In genomic region chr15:72740202-72740601, GRCh38 we compare ENCODE assay signal across 13 cellular contexts. TPM values are rescaled to one million over a fixed set of nuclear protein-coding genes. Genes with fewer than 3 reads are reported as not detected.
A peak's percentile ranks its signal among the peaks of the same experiment; 100 is the strongest.
DNase-seq lines count a peak whose midpoint lies in the region; ATAC-seq and TF ChIP-seq lines count a peak whose summit lies in the region.
"Had no signal": no experiment of that assay in that cellular context is flagged by ENCODE, and none has a peak within 500 bp of the region (broad histone marks: within the 10 kb centered on the region; RNA-seq: fewer than 3 reads in every experiment).

No MANE protein-coding gene starts in this region.

- POLR2A ChIA-PET in PC-3 (lab: Charles Lee; ENCODE audit: unreplicated experiment) = no interaction called here

- H3K9me3 Mint-ChIP-seq in CD14-positive monocyte = no peaks in the 10 kb centered on the region

- H3K27me3 Mint-ChIP-seq in CD14-positive monocyte (ENCODE audit: low read depth in 3 of 3) = no peaks in the 10 kb centered on the region

- H3K27ac Mint-ChIP-seq in CD14-positive monocyte = no peak overlapping the region

- peak overlapping the region; percentile 25 for H3K27ac ChIP-seq in effector memory CD4-positive, alpha-beta T cell (ENCODE audit: insufficient read depth, low read length, poor library complexity, severe bottlenecking)
- H3K27ac ChIP-seq in PC-3 (ENCODE audit: low read length) = no peak overlapping the region
- H3K27ac ChIP-seq in prostate gland = no peak overlapping the region

- H3K27me3 ChIP-seq in effector memory CD4-positive, alpha-beta T cell (replicated peaks; ENCODE audit: control insufficient read depth, insufficient read depth, low read length, poor library complexity, severe bottlenecking) = no peaks in the 10 kb centered on the region
- H3K27me3 ChIP-seq in PC-3 (ENCODE audit: low read length) (no peaks in the 10 kb centered on the region), prostate gland (replicated peaks; ENCODE audit: insufficient read depth) (no peaks in the 10 kb centered on the region)

- H3K79me2 ChIP-seq in PC-3 (ENCODE audit: low read length) = no peaks in the 10 kb centered on the region

- ATAC-seq in GM21367 (IDR thresholded peaks at IDR 0.05; ENCODE audit: unreplicated experiment) = peak; percentile 70
- ATAC-seq in HG03558 (IDR thresholded peaks at IDR 0.05; ENCODE audit: extremely low read depth, unreplicated experiment) = peak; percentile 80
- no peak for ATAC-seq in PC-3

- DNase-seq in GM13977 (ENCODE audit: low spot score) = peak; percentile 56
- no peak for DNase-seq in effector memory CD4-positive, alpha-beta T cell
- no peak for DNase-seq in CD14-positive monocyte (ENCODE audit: low spot score)
- no peak for DNase-seq in foreskin melanocyte
- no peak for DNase-seq in PC-3
- DNase-seq in prostate gland (ENCODE audit: low spot score) = no peak
- DNase-seq: amygdala, GDM1, mesendoderm had no signal

- intact Hi-C loops in CD14-positive monocyte (cut with micrococcal nuclease) (no loop called here), PC-3 (cut with micrococcal nuclease) (no loop called here), prostate gland (cut with DNase I) (no loop called here)

- H3K9ac ChIP-seq in PC-3 (ENCODE audit: low read length) = no peak overlapping the region

- H3K4me3 ChIP-seq in effector memory CD4-positive, alpha-beta T cell (ENCODE audit: insufficient read depth, low read depth, low read length, poor library complexity, severe bottlenecking) = no peak overlapping the region
- H3K4me3 ChIP-seq in PC-3 (ENCODE audit: low read length) = no peak overlapping the region
- H3K4me3 ChIP-seq in prostate gland = no peak overlapping the region

- H3K36me3 ChIP-seq in effector memory CD4-positive, alpha-beta T cell (ENCODE audit: control insufficient read depth, insufficient read depth, low read length) = peaks cover 20% of the 10 kb centered on the region
- H3K36me3 ChIP-seq in PC-3 (ENCODE audit: low read depth, low read length) (peaks cover 13% of the 10 kb centered on the region), prostate gland (peaks cover 0 to 6% of the 10 kb centered on the region in 2 donors)

- no peaks in the 10 kb centered on the region for H3F3A ChIP-seq in PC-3 (ENCODE audit: low read length, unreplicated experiment)

- H2AFZ ChIP-seq in PC-3 (ENCODE audit: low read length) = no peak overlapping the region

- H3K4me3 Mint-ChIP-seq in CD14-positive monocyte = no peak overlapping the region

- peaks cover 10% of the 10 kb centered on the region for H3K4me1 ChIP-seq in effector memory CD4-positive, alpha-beta T cell (ENCODE audit: control insufficient read depth, insufficient read depth, low read length, poor library complexity, severe bottlenecking)
- H3K4me1 ChIP-seq in PC-3 (ENCODE audit: insufficient read depth, low read length) (0 out of 2 replicates have a peak, but pooled peaks cover 5% of the 10 kb centered on the region), prostate gland (replicated peaks) (no peaks in the 10 kb centered on the region)

- WGBS in prostate gland = 94% methylated on average over 1 of the region's 1 CpG

- H3K36me3 Mint-ChIP-seq in CD14-positive monocyte = peaks cover 63 to 70% of the 10 kb centered on the region in 2 donors

- no peak for TF ChIP-seq CTCF in GM13977 (IDR thresholded peaks at IDR 0.05; ENCODE audit: extremely low read depth, insufficient read depth, missing control alignments)
- TF ChIP-seq CTCF in CD14-positive monocyte (IDR thresholded peaks at IDR 0.05) = no peak
- TF ChIP-seq CTCF in PC-3 (conservative IDR thresholded peaks at IDR 0.05; ENCODE audit: low read depth, low read length) = no peak
- no peak for TF ChIP-seq CTCF in prostate gland (IDR thresholded peaks at IDR 0.05)

- no peaks in the 10 kb centered on the region for H3K9me3 ChIP-seq in effector memory CD4-positive, alpha-beta T cell (ENCODE audit: control insufficient read depth, low read length)
- no peaks in the 10 kb centered on the region for H3K9me3 ChIP-seq in PC-3 (ENCODE audit: low read length)
- H3K9me3 ChIP-seq in prostate gland = no peaks in the 10 kb centered on the region

- no peak overlapping the region for H3K4me2 ChIP-seq in PC-3 (ENCODE audit: low read length)

- BruUV-seq in PC-3 (replicated peaks; lab: Mats Ljungman, UMichigan) = no TSS peak

- CTCF ChIA-PET in PC-3 (lab: Charles Lee) = no interaction called here

- no peaks in the 10 kb centered on the region for H3K9me2 ChIP-seq in PC-3 (replicated peaks; ENCODE audit: low read length)

- no peaks in the 10 kb centered on the region for H4K20me1 ChIP-seq in PC-3 (ENCODE audit: low read length)

- in situ Hi-C loops in GM13977 (cut with MboI; ENCODE audit: low pct_unique_long_range_greater_than_20kb, low sequenced_read_pairs, unreplicated experiment) = no loop called here

- peaks cover 17% of the 10 kb centered on the region for H3K4me1 Mint-ChIP-seq in CD14-positive monocyte

- no peak for TF ChIP-seq POLR2A in prostate gland (IDR thresholded peaks at IDR 0.05)

RNA-seq across cellular contexts. Expression of gene ADPGK, which starts 43.4 kb away (rescaled TPM):
- 100 to 1,000 TPM; 138 to 152 TPM for polyA plus RNA-seq in CD14-positive monocyte
- total RNA-seq in PC-3 (2014; rRNA removed) = 50.0 and 52.9 TPM in 2 replicates
- 100 to 1,000 TPM in 1 of 2 donors, 10 to 100 TPM in 1; 74.6 to 102 TPM for total RNA-seq in prostate gland

RNA-seq across cellular contexts. Expression of gene BBS4, which starts 54.2 kb away (rescaled TPM):
- 1 to 10 TPM; 4.0 to 4.1 TPM for polyA plus RNA-seq in CD14-positive monocyte
- 7.5 and 18.7 TPM in 2 replicates for total RNA-seq in PC-3 (2014; rRNA removed)
- total RNA-seq in prostate gland = 10 to 100 TPM; 26.7 to 63.8 TPM

RNA-seq across cellular contexts. Expression of gene HIGD2B, which starts 54.2 kb away (rescaled TPM):
- not detected for polyA plus RNA-seq in CD14-positive monocyte
- total RNA-seq in PC-3 (2014; rRNA removed) (0.11 TPM in 1 of 2 replicates, not detected in the other), prostate gland (under 1 TPM in 1 of 2 donors, not detected in 1; 0.51 TPM)
- total RNA-seq: T-helper 2 cell treated with Interferon-gamma antibody and Interleukin-4, amounts not matched to agents 100 ng/mL and 5 ng/mL, for 36 hours had no signal
- polyA plus RNA-seq: esophagus had no signal
